ENCODE assay signal across 21 cellular contexts in genomic region chr2:236862526-236862925, GRCh38.
A peak's percentile ranks its signal among the peaks of the same experiment; 100 is the strongest.
DNase-seq lines count a peak whose midpoint lies in the region; ATAC-seq, FAIRE-seq and TF ChIP-seq lines count a peak whose summit lies in the region.
"Had no signal": no experiment of that assay in that cellular context is flagged by ENCODE, and none has a peak within 500 bp of the region (broad histone marks: within the 10 kb centered on the region; RNA-seq: fewer than 3 reads in every experiment).

No MANE protein-coding gene starts in this region.

- CTCF ChIA-PET in HEK293T (lab: Yijun Ruan, JAX): no interaction called here

- DNase-seq in SJSA1 (ENCODE audit: low read depth in 1 of 2, low spot score in 2 of 2): peak in 1 of 2 experiments; percentile 29
- DNase-seq in keratinocyte (ENCODE audit: low read depth, low spot score): no peak
- peak; percentile 25 for DNase-seq in sigmoid colon
- DNase-seq in stimulated activated naive CD4-positive, alpha-beta T cell treated with Interleukin-2 at 50 U/mL for 16 hours (lab: John Stamatoyannopoulos, UW): no peak
- DNase-seq in activated naive CD4-positive, alpha-beta T cell treated with Interleukin-2 at 50 U/mL for 16 hours: no peak
- DNase-seq in stimulated activated naive CD4-positive, alpha-beta T cell (lab: John Stamatoyannopoulos, UW): no peak
- DNase-seq in HEK293T (ENCODE audit: extremely low spot score): no peak
- DNase-seq: activated naive CD8-positive, alpha-beta T cell treated with anti-CD3 and anti-CD28 coated beads, Interleukin-2, amount 10 ng/mL, durations not matched to agents 7 days and 5 days; colonic mucosa; heart left ventricle; left ventricle myocardium inferior; NCI-H1092 treated with DMSO at 0.1 percent for 48 hours; NCI-H2081 treated with DMSO at 0.1 percent for 48 hours; NCI-H510A; RPMI8226 had no signal

- no peaks in the 10 kb centered on the region for H3K36me3 ChIP-seq in SJSA1
- no peaks in the 10 kb centered on the region for H3K36me3 ChIP-seq in keratinocyte (ENCODE audit: control insufficient read depth in 2 of 2, extremely low read depth in 1 of 2, insufficient read depth in 2 of 2, low read length in 2 of 2)
- H3K36me3 ChIP-seq in sigmoid colon: no peaks in the 10 kb centered on the region
- H3K36me3 ChIP-seq: colonic mucosa, heart left ventricle, left ventricle myocardium inferior, neutrophil, tibial artery had no signal

- H3K4me1 ChIP-seq in SJSA1 (replicated peaks) (peaks cover 22% of the 10 kb centered on the region), keratinocyte (ENCODE audit: control insufficient read depth, extremely low read depth, insufficient read depth, low read length) (peaks cover 17% of the 10 kb centered on the region), sigmoid colon (no peaks in the 10 kb centered on the region)
- H3K4me1 ChIP-seq: body of pancreas, colonic mucosa, left ventricle myocardium inferior, tibial artery had no signal

- peak; percentile 15 for ATAC-seq in GM21447 (IDR thresholded peaks at IDR 0.05; ENCODE audit: unreplicated experiment)
- ATAC-seq: activated CD4-positive, CD25-positive, alpha-beta regulatory T cell treated with anti-CD3 and anti-CD28 coated beads, Interleukin-2, amount 50 U/mL, for 24 hours; body of pancreas; heart left ventricle had no signal

- POLR2A ChIA-PET in HEK293T (lab: Yijun Ruan, JAX): no interaction called here

- H4K20me1 ChIP-seq in keratinocyte (ENCODE audit: control insufficient read depth, extremely low read depth, insufficient read depth, low read length): no peaks in the 10 kb centered on the region

- H3K4me3 ChIP-seq in SJSA1 (no peak overlapping the region), keratinocyte (ENCODE audit: control insufficient read depth in 2 of 3, extremely low read depth in 1 of 3, insufficient read depth in 2 of 3, low read depth in 1 of 3, low read length in 3 of 3) (no peak overlapping the region), sigmoid colon (no peak overlapping the region)
- H3K4me3 ChIP-seq: body of pancreas, colonic mucosa, heart left ventricle, left ventricle myocardium inferior, tibial artery had no signal

- no peak overlapping the region for H2AFZ ChIP-seq in keratinocyte (ENCODE audit: control insufficient read depth, low read length)

- peaks cover under 1% of the 10 kb centered on the region for H3K9me1 ChIP-seq in keratinocyte (ENCODE audit: control insufficient read depth, extremely low read depth, insufficient read depth, low read length)

- dilution Hi-C loops in keratinocyte (cut with MboI; ENCODE audit: extremely low pct_ligation_motif_present, low sequenced_read_pairs): no loop called here

- no peaks in the 10 kb centered on the region for H3K79me2 ChIP-seq in keratinocyte (ENCODE audit: control insufficient read depth, insufficient read depth, low read length)

- intact Hi-C loops in sigmoid colon (cut with DNase I): no loop called here

- WGBS in sigmoid colon, 2 donors: 81 to 91% methylated on average over 2 of the region's 2 CpGs

- peak overlapping the region; percentile 10 for H3K9ac ChIP-seq in keratinocyte (ENCODE audit: control insufficient read depth, extremely low read depth, insufficient read depth, low read length)

- TF ChIP-seq CTCF in keratinocyte (optimal IDR thresholded peaks at IDR 0.05 in 1 of 3, IDR thresholded peaks at IDR 0.05 in 1 of 3, conservative IDR thresholded peaks at IDR 0.05 in 1 of 3; ENCODE audit: extremely low read depth in 1 of 3, insufficient read depth in 2 of 3, low read length in 3 of 3): no peak
- TF ChIP-seq CTCF in sigmoid colon (IDR thresholded peaks at IDR 0.05): no peak

- H3K27me3 ChIP-seq in SJSA1 (replicated peaks) (no peaks in the 10 kb centered on the region), keratinocyte (ENCODE audit: control insufficient read depth, extremely low read depth, insufficient read depth, low read length) (no peaks in the 10 kb centered on the region), sigmoid colon (no peaks in the 10 kb centered on the region)
- H3K27me3 ChIP-seq: body of pancreas, colonic mucosa, heart left ventricle, tibial artery had no signal

- no peak for TF ChIP-seq POLR2A in sigmoid colon (IDR thresholded peaks at IDR 0.05)

- peak overlapping the region; percentile 36 for H3K27ac ChIP-seq in SJSA1
- H3K27ac ChIP-seq in keratinocyte (ENCODE audit: control insufficient read depth, insufficient read depth, low read length): peak overlapping the region; percentile 37
- no peak overlapping the region for H3K27ac ChIP-seq in sigmoid colon
- H3K27ac ChIP-seq: body of pancreas, colonic mucosa, heart left ventricle, left ventricle myocardium inferior, tibial artery had no signal

- FAIRE-seq in keratinocyte (lab: Jason Lieb, UNC): no peak
- FAIRE-seq: H54 had no signal

- H3K9me3 ChIP-seq in SJSA1 (replicated peaks): peaks cover 5% of the 10 kb centered on the region; the same call in 1 of the 2 replicates
- no peaks in the 10 kb centered on the region for H3K9me3 ChIP-seq in keratinocyte (ENCODE audit: control insufficient read depth, low read depth, low read length)
- H3K9me3 ChIP-seq in sigmoid colon: no peaks in the 10 kb centered on the region
- H3K9me3 ChIP-seq: body of pancreas, colonic mucosa, neutrophil had no signal

- no peak for TF ChIP-seq EP300 in sigmoid colon (IDR thresholded peaks at IDR 0.05)

- H3K4me2 ChIP-seq in keratinocyte (ENCODE audit: control insufficient read depth, extremely low read depth, insufficient read depth, low read depth, low read length): no peak overlapping the region

TF ChIP-seq in HEK293T, 16 proteins besides CTCF, POLR2A, EP300 and RAD21:
- TF ChIP-seq HDGF (IDR thresholded peaks at IDR 0.05; ENCODE audit: borderline replicate concordance) (no peak), SP1 (IDR thresholded peaks at IDR 0.05) (no peak), BHLHE40 (IDR thresholded peaks at IDR 0.05; ENCODE audit: borderline replicate concordance) (no peak), PKNOX1 (IDR thresholded peaks at IDR 0.05) (no peak), FOXM1 (IDR thresholded peaks at IDR 0.05; ENCODE audit: borderline replicate concordance) (no peak), CTBP1 (IDR thresholded peaks at IDR 0.05; ENCODE audit: borderline replicate concordance) (no peak), ELF4 (IDR thresholded peaks at IDR 0.05) (no peak), L3MBTL2 (conservative IDR thresholded peaks at IDR 0.05) (no peak), NFRKB (IDR thresholded peaks at IDR 0.05) (no peak), ZNF384 (IDR thresholded peaks at IDR 0.05) (no peak), FOXA1 (IDR thresholded peaks at IDR 0.05) (no peak)

Comparison
In these comparisons a context has a peak if more than half of its experiments do, and no peak if none do; other contexts are left out.
1. H3K27ac ChIP-seq: peak in SJSA1 (single experiment) and keratinocyte (single experiment); none in sigmoid colon (0 of 4).